ENCODE assay signal across 8 cellular contexts in the genomic region with DNA sequence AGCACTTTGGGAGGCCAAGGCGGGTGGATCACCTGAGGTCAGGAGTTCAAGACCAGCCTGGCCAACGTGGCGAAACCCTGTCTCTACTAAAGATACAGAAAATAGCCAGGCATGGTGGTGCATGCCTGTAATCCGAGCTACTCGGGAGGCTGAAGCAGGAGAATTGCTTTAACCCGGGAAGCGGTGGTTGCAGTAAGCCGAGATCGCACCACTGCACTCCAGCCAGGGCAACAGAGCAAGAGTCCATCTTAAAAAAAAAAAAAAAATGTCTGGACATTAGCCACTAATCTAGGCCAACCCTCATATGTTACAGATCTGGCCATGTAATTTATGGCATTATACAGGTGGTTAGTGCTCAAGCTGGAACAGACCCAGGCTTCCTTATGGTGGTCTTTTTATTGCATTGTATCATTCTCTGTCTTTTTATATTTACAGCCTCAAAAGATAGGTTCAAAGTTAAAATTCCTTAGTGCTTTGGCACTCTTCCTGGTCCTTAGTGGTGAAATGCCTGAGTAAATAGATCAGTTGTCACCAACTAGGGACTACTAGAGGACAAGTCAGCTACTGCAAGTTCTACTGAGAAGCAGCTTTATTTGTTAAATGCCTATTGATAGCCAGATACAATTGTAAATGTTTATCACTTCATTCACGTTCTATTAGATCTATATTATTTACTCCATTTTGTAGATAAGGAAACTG. TPM values are rescaled to one million over a fixed set of nuclear protein-coding genes. Genes with fewer than 3 reads are reported as not detected.
DNase-seq lines count a peak whose midpoint lies in the region; ATAC-seq, FAIRE-seq and TF ChIP-seq lines count a peak whose summit lies in the region.

No MANE protein-coding gene starts in this region.

- no peaks in the 10 kb centered on the region for H3K9me3 Mint-ChIP-seq in nephron

- DNase-seq in MM.1S = no peak
- peak; percentile 30 for DNase-seq in colonic mucosa
- no peak for DNase-seq in 8988T
- no peak for DNase-seq in GDM1 (lab: John Stamatoyannopoulos, UW)
- no peak for DNase-seq in neuronal stem cell (ENCODE audit: low spot score)

- peaks cover 17% of the 10 kb centered on the region for H3K36me3 Mint-ChIP-seq in nephron (ENCODE audit: low read depth)

- no peak overlapping the region for H4K91ac ChIP-seq in neuronal stem cell (ENCODE audit: low read depth, low read length, poor library complexity)

- no peak overlapping the region for H2AFZ ChIP-seq in MM.1S (ENCODE audit: low read length)
- H2AFZ ChIP-seq in neuronal stem cell (ENCODE audit: low read length) = no peak overlapping the region

- H3K18ac ChIP-seq in neuronal stem cell (ENCODE audit: low read length) = no peak overlapping the region

- no peak overlapping the region for H2AK5ac ChIP-seq in neuronal stem cell (ENCODE audit: low read depth, low read length)

- H3K9ac ChIP-seq in MM.1S (ENCODE audit: low read length) (no peak overlapping the region), colonic mucosa (ENCODE audit: low read depth in 2 of 2, low read length in 2 of 2) (no peak overlapping the region), neuronal stem cell (ENCODE audit: low read depth, low read length, poor library complexity) (no peak overlapping the region)

- H2BK120ac ChIP-seq in neuronal stem cell (ENCODE audit: low read depth, low read length) = no peak overlapping the region

- H3K14ac ChIP-seq in neuronal stem cell (ENCODE audit: low read length) = no peak overlapping the region

- H3K27me3 Mint-ChIP-seq in nephron (ENCODE audit: low read depth) = no peaks in the 10 kb centered on the region

- no peaks in the 10 kb centered on the region for H3K9me2 ChIP-seq in MM.1S (replicated peaks; ENCODE audit: insufficient read depth, low read length)

- H3K27ac ChIP-seq in MM.1S (ENCODE audit: low read length) (no peak overlapping the region), colonic mucosa (peak overlapping the region; percentile 17), neuronal stem cell (replicated peaks; ENCODE audit: low read length) (no peak overlapping the region)

- H3K27me3 ChIP-seq in MM.1S (replicated peaks; ENCODE audit: insufficient read depth, low read length) = no peaks in the 10 kb centered on the region
- no peaks in the 10 kb centered on the region for H3K27me3 ChIP-seq in colonic mucosa
- no peaks in the 10 kb centered on the region for H3K27me3 ChIP-seq in neuronal stem cell (ENCODE audit: control insufficient read depth in 3 of 3, insufficient read depth in 3 of 3, low read depth in 1 of 3, low read length in 3 of 3)

- H3K79me1 ChIP-seq in neuronal stem cell (ENCODE audit: low read depth, low read length) = no peaks in the 10 kb centered on the region

- TF ChIP-seq CTCF in MM.1S (IDR thresholded peaks at IDR 0.05; ENCODE audit: low read length) (peak; percentile 46), colonic mucosa (IDR thresholded peaks at IDR 0.05) (peak; percentile 27), nephron (IDR thresholded peaks at IDR 0.05; ENCODE audit: unreplicated experiment in 3 of 3) (peak; percentile 28 to 38 (median 34))

- H2BK5ac ChIP-seq in neuronal stem cell (ENCODE audit: low read length) = no peak overlapping the region

- H3K23ac ChIP-seq in neuronal stem cell (ENCODE audit: low read depth, low read length, poor library complexity) = no peak overlapping the region

- H3K4me2 ChIP-seq in MM.1S (ENCODE audit: low read depth, low read length) (no peak overlapping the region), neuronal stem cell (ENCODE audit: insufficient read depth, low read length, poor library complexity, severe bottlenecking) (no peak overlapping the region)

- no peaks in the 10 kb centered on the region for H4K20me1 ChIP-seq in MM.1S (ENCODE audit: insufficient read depth, low read length)

- H3K36me3 ChIP-seq in MM.1S (replicated peaks; ENCODE audit: insufficient read depth, low read length) = no peaks in the 10 kb centered on the region; the same call in 1 of the 2 replicates
- no peaks in the 10 kb centered on the region for H3K36me3 ChIP-seq in colonic mucosa
- peaks cover 0 to 65% of the 10 kb centered on the region in 2 donors for H3K36me3 ChIP-seq in neuronal stem cell (replicated peaks in 1 of 2; ENCODE audit: control insufficient read depth in 2 of 2, insufficient read depth in 2 of 2, low read length in 2 of 2)

- peaks cover 36% of the 10 kb centered on the region for H3K4me1 Mint-ChIP-seq in nephron

- H3K4me3 Mint-ChIP-seq in nephron = no peak overlapping the region

- peaks cover 42% of the 10 kb centered on the region for H3K79me2 ChIP-seq in MM.1S (ENCODE audit: low read length)

- H3K27ac Mint-ChIP-seq in nephron = no peak overlapping the region

- H4K8ac ChIP-seq in neuronal stem cell (ENCODE audit: low read depth, low read length) = no peak overlapping the region

- H3K4me1 ChIP-seq in MM.1S (ENCODE audit: low read length) (no peaks in the 10 kb centered on the region), colonic mucosa (peaks cover 6% of the 10 kb centered on the region), neuronal stem cell (ENCODE audit: control insufficient read depth in 2 of 2, insufficient read depth in 1 of 2, low read depth in 1 of 2, low read length in 2 of 2) (no peaks in the 10 kb centered on the region)

- H2BK15ac ChIP-seq in neuronal stem cell (ENCODE audit: low read length) = no peak overlapping the region

- ATAC-seq in GM21526 (IDR thresholded peaks at IDR 0.05; ENCODE audit: low FRiP score, unreplicated experiment) = no peak

- H3F3A ChIP-seq in MM.1S (ENCODE audit: insufficient read depth, low read length) = no peaks in the 10 kb centered on the region

- no peak overlapping the region for H3K4me3 ChIP-seq in MM.1S (ENCODE audit: low read length)
- H3K4me3 ChIP-seq in colonic mucosa = no peak overlapping the region
- H3K4me3 ChIP-seq in neuronal stem cell (ENCODE audit: low read length in 2 of 2) = no peak overlapping the region

- H3K9me3 ChIP-seq in MM.1S (replicated peaks; ENCODE audit: insufficient read depth, low read length) = no peaks in the 10 kb centered on the region
- no peaks in the 10 kb centered on the region for H3K9me3 ChIP-seq in colonic mucosa
- no peaks in the 10 kb centered on the region for H3K9me3 ChIP-seq in neuronal stem cell (replicated peaks in 1 of 2; ENCODE audit: control insufficient read depth in 2 of 2, insufficient read depth in 1 of 2, low read depth in 1 of 2, low read length in 2 of 2)

- H2BK12ac ChIP-seq in neuronal stem cell (ENCODE audit: low read length) = no peak overlapping the region

- peak; percentile 61 for FAIRE-seq in G401.6 (lab: Jason Lieb, UNC)

- intact Hi-C loops in colonic mucosa (cut with DNase I) = no loop called here

- H3K4ac ChIP-seq in neuronal stem cell (ENCODE audit: low read length) = no peak overlapping the region

- no CpG with 5 or more reads among the region's 10 CpGs for WGBS in neuronal stem cell (ENCODE audit: extremely low coverage in 2 of 2, insufficient read length in 2 of 2, insufficient replicate concordance in 1 of 2), 2 donors

RNA-seq across cellular contexts. Expression of a gene that starts 16.0 kb away (rescaled TPM):
- total RNA-seq in colonic mucosa = 1 to 10 TPM; 4.7 to 5.2 TPM
- polyA plus RNA-seq in neuronal stem cell (2013, experiment 1 of 2) = 3.1 TPM
- 3.0 TPM for polyA plus RNA-seq in neuronal stem cell (2013, experiment 2 of 2)

RNA-seq across cellular contexts. Expression of a gene that starts 42.7 kb away (rescaled TPM):
- 10 to 100 TPM; 16.0 to 21.3 TPM for total RNA-seq in colonic mucosa
- polyA plus RNA-seq in neuronal stem cell (2013, experiment 1 of 2) = 17.2 TPM
- polyA plus RNA-seq in neuronal stem cell (2013, experiment 2 of 2) = 18.4 TPM

RNA-seq across cellular contexts. Expression of a gene that starts 42.8 kb away (rescaled TPM):
- 10 to 100 TPM; 31.0 to 34.7 TPM for total RNA-seq in colonic mucosa
- polyA plus RNA-seq in neuronal stem cell (2013, experiment 1 of 2) = 8.5 TPM
- 9.2 TPM for polyA plus RNA-seq in neuronal stem cell (2013, experiment 2 of 2)
